In genomic region chr17:27462714-27463113, GRCh38 we compare ENCODE assay signal across 1 cellular context.
TF ChIP-seq lines count a peak whose summit lies in the region.

No MANE protein-coding gene starts in this region.

TF ChIP-seq in GM12878, 131 proteins besides CTCF, POLR2A, EP300 and RAD21:
- TF ChIP-seq, protein P1, sequence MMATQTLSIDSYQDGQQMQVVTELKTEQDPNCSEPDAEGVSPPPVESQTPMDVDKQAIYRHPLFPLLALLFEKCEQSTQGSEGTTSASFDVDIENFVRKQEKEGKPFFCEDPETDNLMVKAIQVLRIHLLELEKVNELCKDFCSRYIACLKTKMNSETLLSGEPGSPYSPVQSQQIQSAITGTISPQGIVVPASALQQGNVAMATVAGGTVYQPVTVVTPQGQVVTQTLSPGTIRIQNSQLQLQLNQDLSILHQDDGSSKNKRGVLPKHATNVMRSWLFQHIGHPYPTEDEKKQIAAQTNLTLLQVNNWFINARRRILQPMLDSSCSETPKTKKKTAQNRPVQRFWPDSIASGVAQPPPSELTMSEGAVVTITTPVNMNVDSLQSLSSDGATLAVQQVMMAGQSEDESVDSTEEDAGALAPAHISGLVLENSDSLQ (IDR thresholded peaks at IDR 0.05), result no peak
- TF ChIP-seq POU2F2 (IDR thresholded peaks at IDR 0.05; ENCODE audit: borderline replicate concordance, low read depth, low read length), result peak; percentile 59; the same call in 1 of the 3 replicates
- TF ChIP-seq MXI1 (IDR thresholded peaks at IDR 0.05; ENCODE audit: low read depth, low read length), result peak; percentile 54; the same call in 1 of the 2 replicates
- TF ChIP-seq, protein P2, sequence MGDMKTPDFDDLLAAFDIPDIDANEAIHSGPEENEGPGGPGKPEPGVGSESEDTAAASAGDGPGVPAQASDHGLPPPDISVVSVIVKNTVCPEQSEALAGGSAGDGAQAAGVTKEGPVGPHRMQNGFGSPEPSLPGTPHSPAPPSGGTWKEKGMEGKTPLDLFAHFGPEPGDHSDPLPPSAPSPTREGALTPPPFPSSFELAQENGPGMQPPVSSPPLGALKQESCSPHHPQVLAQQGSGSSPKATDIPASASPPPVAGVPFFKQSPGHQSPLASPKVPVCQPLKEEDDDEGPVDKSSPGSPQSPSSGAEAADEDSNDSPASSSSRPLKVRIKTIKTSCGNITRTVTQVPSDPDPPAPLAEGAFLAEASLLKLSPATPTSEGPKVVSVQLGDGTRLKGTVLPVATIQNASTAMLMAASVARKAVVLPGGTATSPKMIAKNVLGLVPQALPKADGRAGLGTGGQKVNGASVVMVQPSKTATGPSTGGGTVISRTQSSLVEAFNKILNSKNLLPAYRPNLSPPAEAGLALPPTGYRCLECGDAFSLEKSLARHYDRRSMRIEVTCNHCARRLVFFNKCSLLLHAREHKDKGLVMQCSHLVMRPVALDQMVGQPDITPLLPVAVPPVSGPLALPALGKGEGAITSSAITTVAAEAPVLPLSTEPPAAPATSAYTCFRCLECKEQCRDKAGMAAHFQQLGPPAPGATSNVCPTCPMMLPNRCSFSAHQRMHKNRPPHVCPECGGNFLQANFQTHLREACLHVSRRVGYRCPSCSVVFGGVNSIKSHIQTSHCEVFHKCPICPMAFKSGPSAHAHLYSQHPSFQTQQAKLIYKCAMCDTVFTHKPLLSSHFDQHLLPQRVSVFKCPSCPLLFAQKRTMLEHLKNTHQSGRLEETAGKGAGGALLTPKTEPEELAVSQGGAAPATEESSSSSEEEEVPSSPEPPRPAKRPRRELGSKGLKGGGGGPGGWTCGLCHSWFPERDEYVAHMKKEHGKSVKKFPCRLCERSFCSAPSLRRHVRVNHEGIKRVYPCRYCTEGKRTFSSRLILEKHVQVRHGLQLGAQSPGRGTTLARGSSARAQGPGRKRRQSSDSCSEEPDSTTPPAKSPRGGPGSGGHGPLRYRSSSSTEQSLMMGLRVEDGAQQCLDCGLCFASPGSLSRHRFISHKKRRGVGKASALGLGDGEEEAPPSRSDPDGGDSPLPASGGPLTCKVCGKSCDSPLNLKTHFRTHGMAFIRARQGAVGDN (IDR thresholded peaks at IDR 0.05), result 0 out of 2 replicates have a peak, but pooled peaks have one; percentile 13
- TF ChIP-seq RUNX3 (IDR thresholded peaks at IDR 0.05; ENCODE audit: low read length), result peak; percentile 28; the same call in 1 of the 2 replicates
- peak; percentile 96 for TF ChIP-seq PAX8 (IDR thresholded peaks at IDR 0.05)
- no peak for TF ChIP-seq EGR1 (IDR thresholded peaks at IDR 0.05; ENCODE audit: borderline replicate concordance in 1 of 2, low read depth in 2 of 2, low read length in 2 of 2)
